ENCODE assay signal across 1 cellular context in genomic region chr7:133554330-133554729, GRCh38.
TF ChIP-seq lines count a peak whose summit lies in the region.

No MANE protein-coding gene starts in this region.

TF ChIP-seq in SK-N-SH treated with all-trans-retinoic acid at 6 μM for 48 hours, 23 proteins besides CTCF, POLR2A, EP300 and RAD21 (continued from another document):
- TF ChIP-seq TCF4 (CRISPR knock-in tag; IDR thresholded peaks at IDR 0.05; ENCODE audit: borderline replicate concordance) (no peak), GLIS3 (CRISPR knock-in tag; IDR thresholded peaks at IDR 0.05) (no peak), CSDC2 (CRISPR knock-in tag; IDR thresholded peaks at IDR 0.05) (no peak), TOX (CRISPR knock-in tag; IDR thresholded peaks at IDR 0.05; ENCODE audit: borderline replicate concordance) (no peak), ESRRG (CRISPR knock-in tag; IDR thresholded peaks at IDR 0.05) (no peak), ZFP30 (CRISPR knock-in tag; IDR thresholded peaks at IDR 0.05) (no peak), ZFP3 (CRISPR knock-in tag; IDR thresholded peaks at IDR 0.05) (no peak), ISL1 (CRISPR knock-in tag; IDR thresholded peaks at IDR 0.05) (no peak)
